5 cellular contexts compared by ENCODE assay signal in the genomic region with DNA sequence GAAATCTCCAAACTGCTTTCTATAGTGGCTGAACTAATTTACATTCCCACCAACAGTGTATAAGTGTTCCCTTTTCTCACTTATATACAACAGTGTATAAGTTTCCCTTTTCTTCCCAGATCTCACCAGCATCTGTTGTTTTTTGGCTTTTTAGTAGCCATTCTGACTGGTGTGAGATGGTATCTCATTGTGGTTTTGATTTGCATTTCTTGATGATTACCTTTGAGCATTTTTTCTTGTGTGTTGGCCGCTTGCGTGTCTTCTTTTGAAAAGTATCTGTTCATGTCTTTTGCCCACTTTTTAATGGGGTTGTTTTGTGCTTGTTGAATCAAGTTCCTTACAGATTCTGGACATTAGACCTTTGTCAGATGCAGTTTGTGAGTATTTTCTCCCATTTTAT. TPM values are rescaled to one million over a fixed set of nuclear protein-coding genes. Genes with fewer than 3 reads are reported as not detected.
"Had no signal": no experiment of that assay in that cellular context is flagged by ENCODE, and none has a peak within 500 bp of the region (broad histone marks: within the 10 kb centered on the region; RNA-seq: fewer than 3 reads in every experiment).

No MANE protein-coding gene starts in this region.

RNA-seq across cellular contexts. Expression of a gene that starts 8.6 kb away (rescaled TPM):
- total RNA-seq: cardiac muscle cell, LHCN-M2, PC-3, SJSA1 had no signal
- polyA plus RNA-seq: SK-N-SH had no signal

RNA-seq across cellular contexts. Expression of a gene that starts 57.6 kb away (rescaled TPM):
- total RNA-seq: PC-3 had no signal
